Comparison of ENCODE assay signal across 8 cellular contexts in the genomic region with DNA sequence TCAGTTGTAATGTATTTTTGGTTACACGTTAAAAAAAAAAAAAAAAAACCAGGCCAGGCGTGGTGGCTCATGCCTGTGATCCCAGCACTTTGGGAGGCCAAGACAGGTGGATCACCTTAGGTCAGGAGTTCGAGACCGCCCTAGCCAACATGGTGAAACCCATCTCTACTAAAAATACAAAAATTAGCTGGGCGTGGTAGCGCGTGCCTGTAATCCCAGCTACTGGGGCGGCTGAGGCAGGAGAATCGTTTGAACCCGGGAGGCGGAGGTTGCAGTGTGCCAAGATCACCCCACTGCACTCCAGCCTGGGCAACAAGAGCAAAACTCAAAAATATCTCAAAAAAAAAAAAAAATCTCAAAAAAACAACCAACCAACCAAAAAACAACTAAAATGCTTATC. TPM values are rescaled to one million over a fixed set of nuclear protein-coding genes. Genes with fewer than 3 reads are reported as not detected.
A peak's percentile ranks its signal among the peaks of the same experiment; 100 is the strongest.
DNase-seq lines count a peak whose midpoint lies in the region; FAIRE-seq and TF ChIP-seq lines count a peak whose summit lies in the region.
"Not testable (repeated sequence)": the region's sequence is repeated elsewhere in the genome, so short reads cannot be mapped to it uniquely, and the experiment has no call there.

No MANE protein-coding gene starts in this region.

- H3K4me2 ChIP-seq in BLaER1 treated with 17β-estradiol and CSF1 and Interleukin-3, amounts not matched to agents 10 nM and 100 nM: peak overlapping the region; percentile 74 to 93 (median 89)
- H3K4me2 ChIP-seq in endothelial cell of umbilical vein (ENCODE audit: insufficient read depth, low read length) (peak overlapping the region; percentile 87), keratinocyte (ENCODE audit: control insufficient read depth, extremely low read depth, insufficient read depth, low read depth, low read length) (peak overlapping the region; percentile 82), osteoblast (ENCODE audit: insufficient read depth, low read length) (peak overlapping the region; percentile 78)

- dilution Hi-C loops in endothelial cell of umbilical vein (cut with MboI; ENCODE audit: extremely low pct_ligation_motif_present, low sequenced_read_pairs); keratinocyte (cut with MboI; ENCODE audit: extremely low pct_ligation_motif_present, low sequenced_read_pairs): not testable (repeated sequence)

- peaks cover 78% of the 10 kb centered on the region for H3K79me2 ChIP-seq in endothelial cell of umbilical vein (ENCODE audit: control insufficient read depth, insufficient read depth, low read length)
- H3K79me2 ChIP-seq in keratinocyte (ENCODE audit: control insufficient read depth, insufficient read depth, low read length): peaks cover 78% of the 10 kb centered on the region
- H3K79me2 ChIP-seq in osteoblast (ENCODE audit: insufficient read depth, low read length): peaks cover 81% of the 10 kb centered on the region

- not testable (repeated sequence) for FAIRE-seq in endothelial cell of umbilical vein (lab: Jason Lieb, UNC); keratinocyte (lab: Jason Lieb, UNC)

- 0 out of 22 replicates have a peak overlapping the region, but pooled peaks of 1 of the 11 experiments have one; percentile 27 for H3K27ac ChIP-seq in BLaER1 treated with 17β-estradiol and CSF1 and Interleukin-3, amounts not matched to agents 10 nM and 100 nM
- H3K27ac ChIP-seq in HUES64 (ENCODE audit: low read depth, low read length); endothelial cell of umbilical vein (ENCODE audit: insufficient read depth, low read depth, low read length): not testable (repeated sequence)
- peak overlapping the region; percentile 98 to 100 for H3K27ac ChIP-seq in ascending aorta
- peak overlapping the region; percentile 78 for H3K27ac ChIP-seq in keratinocyte (ENCODE audit: control insufficient read depth, insufficient read depth, low read length)
- H3K27ac ChIP-seq in osteoblast (ENCODE audit: low read depth, low read length): peak overlapping the region; percentile 70
- peak overlapping the region; percentile 1 for H3K27ac ChIP-seq in stomach smooth muscle (ENCODE audit: low read length)

- TF ChIP-seq CTCF in WI38 (IDR thresholded peaks at IDR 0.05; ENCODE audit: low read depth, low read length); ascending aorta (IDR thresholded peaks at IDR 0.05); endothelial cell of umbilical vein (IDR thresholded peaks at IDR 0.05; ENCODE audit: extremely low read depth in 1 of 2, insufficient read depth in 1 of 2, low read depth in 1 of 2, low read length in 2 of 2); keratinocyte (optimal IDR thresholded peaks at IDR 0.05 in 1 of 3, IDR thresholded peaks at IDR 0.05 in 1 of 3, conservative IDR thresholded peaks at IDR 0.05 in 1 of 3; ENCODE audit: extremely low read depth in 1 of 3, insufficient read depth in 2 of 3, low read length in 3 of 3); osteoblast (IDR thresholded peaks at IDR 0.05; ENCODE audit: extremely low read depth, low read depth, low read length): not testable (repeated sequence)

- H4K20me1 ChIP-seq in BLaER1 treated with 17β-estradiol and CSF1 and Interleukin-3, amounts not matched to agents 10 nM and 100 nM: peaks cover 70 to 74% (median 72%) of the 10 kb centered on the region in 11 experiments
- H4K20me1 ChIP-seq in endothelial cell of umbilical vein (replicated peaks; ENCODE audit: control insufficient read depth, extremely low read depth, insufficient read depth, low read length) (peaks cover 14% of the 10 kb centered on the region), keratinocyte (ENCODE audit: control insufficient read depth, extremely low read depth, insufficient read depth, low read length) (peaks cover 60% of the 10 kb centered on the region), osteoblast (ENCODE audit: insufficient read depth, low read length) (peaks cover 53% of the 10 kb centered on the region)

- H3K9me1 ChIP-seq in endothelial cell of umbilical vein (replicated peaks; ENCODE audit: control insufficient read depth, extremely low read depth, insufficient read depth, low read length); keratinocyte (ENCODE audit: control insufficient read depth, extremely low read depth, insufficient read depth, low read length): not testable (repeated sequence)

- not testable (repeated sequence) for TF ChIP-seq POLR2A in endothelial cell of umbilical vein (IDR thresholded peaks at IDR 0.05; ENCODE audit: low read depth, low read length)

- DNase-seq in ascending aorta (ENCODE audit: low spot score in 2 of 2); endothelial cell of umbilical vein (ENCODE audit: low read depth, low spot score); keratinocyte (ENCODE audit: low read depth, low spot score); osteoblast (ENCODE audit: insufficient read length, low spot score, missing footprints): not testable (repeated sequence)

- H3K27me3 ChIP-seq in BLaER1 treated with 17β-estradiol and CSF1 and Interleukin-3, amounts not matched to agents 10 nM and 100 nM; HUES64 (ENCODE audit: insufficient read depth, low read length); ascending aorta; endothelial cell of umbilical vein (ENCODE audit: control insufficient read depth in 2 of 2, insufficient read depth in 2 of 2, low read length in 2 of 2); keratinocyte (ENCODE audit: control insufficient read depth, extremely low read depth, insufficient read depth, low read length); osteoblast (ENCODE audit: insufficient read depth, low read length); stomach smooth muscle (ENCODE audit: control insufficient read depth in 1 of 2, insufficient read depth in 2 of 2, low read length in 2 of 2): not testable (repeated sequence)

- H3K36me3 ChIP-seq in BLaER1 treated with 17β-estradiol and CSF1 and Interleukin-3, amounts not matched to agents 10 nM and 100 nM: peaks cover 13 to 47% (median 26%) of the 10 kb centered on the region in 11 experiments; a peak in 21 of 22 replicates
- H3K36me3 ChIP-seq in HUES64 (ENCODE audit: insufficient read depth, low read length) (peaks cover 11% of the 10 kb centered on the region), keratinocyte (ENCODE audit: control insufficient read depth in 2 of 2, extremely low read depth in 1 of 2, insufficient read depth in 2 of 2, low read length in 2 of 2) (peaks cover 1 to 11% of the 10 kb centered on the region in 2 experiments)
- H3K36me3 ChIP-seq in ascending aorta; endothelial cell of umbilical vein (ENCODE audit: control insufficient read depth in 2 of 2, extremely low read depth in 1 of 2, insufficient read depth in 2 of 2, low read length in 2 of 2); osteoblast (ENCODE audit: insufficient read depth, low read length); stomach smooth muscle (ENCODE audit: control insufficient read depth in 2 of 2, insufficient read depth in 2 of 2, low read length in 2 of 2): not testable (repeated sequence)

- not testable (repeated sequence) for H3K9me3 ChIP-seq in BLaER1 treated with 17β-estradiol and CSF1 and Interleukin-3, amounts not matched to agents 10 nM and 100 nM (replicated peaks in 1 of 11); HUES64 (ENCODE audit: insufficient read depth, low read depth, low read length); ascending aorta; endothelial cell of umbilical vein (replicated peaks; ENCODE audit: control insufficient read depth, insufficient read depth, low read length); keratinocyte (ENCODE audit: control insufficient read depth, low read depth, low read length); osteoblast (ENCODE audit: low read depth, low read length); stomach smooth muscle (ENCODE audit: control insufficient read depth in 2 of 2, low read length in 2 of 2)

- CTCF ChIA-PET in endothelial cell of umbilical vein (lab: Charles Lee): interaction anchor here (1.3 kb wide), 1 partner anchor 191 kb away, joined by 3 read pairs; no protein-coding TSS in a partner anchor

- WGBS in HUES64: 68% methylated on average over 11 of the region's 11 CpGs

- H3K4me1 ChIP-seq in BLaER1 treated with 17β-estradiol and CSF1 and Interleukin-3, amounts not matched to agents 10 nM and 100 nM: peaks cover 34 to 69% (median 52%) of the 10 kb centered on the region in 10 experiments
- H3K4me1 ChIP-seq in HUES64 (ENCODE audit: insufficient read depth, low read length): peaks cover 53% of the 10 kb centered on the region
- H3K4me1 ChIP-seq in ascending aorta: peaks cover 0 to 36% of the 10 kb centered on the region in 2 donors
- H3K4me1 ChIP-seq in endothelial cell of umbilical vein (ENCODE audit: control insufficient read depth, extremely low read depth, insufficient read depth, low read length): peaks cover 51% of the 10 kb centered on the region
- H3K4me1 ChIP-seq in keratinocyte (ENCODE audit: control insufficient read depth, extremely low read depth, insufficient read depth, low read length): peaks cover 46% of the 10 kb centered on the region
- H3K4me1 ChIP-seq in osteoblast (ENCODE audit: insufficient read depth, low read length): peaks cover 38% of the 10 kb centered on the region
- H3K4me1 ChIP-seq in stomach smooth muscle (ENCODE audit: control insufficient read depth, insufficient read depth, low read length): peaks cover 14% of the 10 kb centered on the region

- H2AFZ ChIP-seq in endothelial cell of umbilical vein (ENCODE audit: low read depth, low read length); keratinocyte (ENCODE audit: control insufficient read depth, low read length); osteoblast (ENCODE audit: low read length): not testable (repeated sequence)

- H3K4me3 ChIP-seq in BLaER1 treated with 17β-estradiol and CSF1 and Interleukin-3, amounts not matched to agents 10 nM and 100 nM: peak overlapping the region; percentile 68 to 97 (median 88); a peak in 15 of 20 replicates
- H3K4me3 ChIP-seq in HUES64 (ENCODE audit: low read length) (peak overlapping the region; percentile 85), WI38 (ENCODE audit: low read depth, low read length) (peak overlapping the region; percentile 70), ascending aorta (peak overlapping the region; percentile 79 to 98), endothelial cell of umbilical vein (replicated peaks in 1 of 3; ENCODE audit: insufficient read depth in 1 of 3, low read depth in 1 of 3, low read length in 3 of 3) (peak overlapping the region; percentile 80 to 98 (median 81)), keratinocyte (ENCODE audit: control insufficient read depth in 2 of 3, extremely low read depth in 1 of 3, insufficient read depth in 2 of 3, low read depth in 1 of 3, low read length in 3 of 3) (peak overlapping the region; percentile 84 to 97 (median 92)), osteoblast (ENCODE audit: insufficient read depth, low read length) (peak overlapping the region; percentile 95), stomach smooth muscle (ENCODE audit: low read length in 2 of 2) (peak overlapping the region; percentile 77 to 94)

- intact Hi-C loops in ascending aorta (cut with DNase I): not testable (repeated sequence)
- intact Hi-C loops in endothelial cell of umbilical vein (cut with micrococcal nuclease): loop anchor here (5.0 kb wide), 1 partner anchor 294 kb away; a partner anchor contains a TSS

- POLR2A ChIA-PET in endothelial cell of umbilical vein (lab: Charles Lee): not testable (repeated sequence)

- peak overlapping the region in 5 of 11 experiments; percentile 11 to 99 (median 98); a peak in 6 of 22 replicates for H3K9ac ChIP-seq in BLaER1 treated with 17β-estradiol and CSF1 and Interleukin-3, amounts not matched to agents 10 nM and 100 nM
- not testable (repeated sequence) for H3K9ac ChIP-seq in HUES64 (ENCODE audit: low read depth, low read length)
- peak overlapping the region; percentile 88 for H3K9ac ChIP-seq in endothelial cell of umbilical vein (replicated peaks; ENCODE audit: extremely low read depth, insufficient read depth, low read length)
- peak overlapping the region; percentile 44 for H3K9ac ChIP-seq in keratinocyte (ENCODE audit: control insufficient read depth, extremely low read depth, insufficient read depth, low read length)
- H3K9ac ChIP-seq in stomach smooth muscle (ENCODE audit: low read length in 2 of 2): peak overlapping the region; percentile 84 to 89

- not testable (repeated sequence) for BruUV-seq in endothelial cell of umbilical vein (replicated peaks; lab: Mats Ljungman, UMichigan)

RNA-seq across cellular contexts. Expression of a gene that starts 2.8 kb away (rescaled TPM):
- polyA plus RNA-seq in HUES64 (2013, experiment 1 of 2): 61.4 TPM
- 71.4 TPM for polyA plus RNA-seq in HUES64 (2013, experiment 2 of 2)
- total RNA-seq in ascending aorta: 78.1 TPM
- total RNA-seq in endothelial cell of umbilical vein: 152 and 159 TPM in 2 replicates
- 17.4 and 24.7 TPM in 2 replicates for polyA plus RNA-seq in endothelial cell of umbilical vein
- polyA plus RNA-seq in endothelial cell of umbilical vein (2011; cell fraction: cytosol; rRNA removed): 39.3 and 42.0 TPM in 2 replicates
- 35.2 and 45.5 TPM in 2 replicates for polyA plus RNA-seq in endothelial cell of umbilical vein (2011; cell fraction: nucleus; rRNA removed)
- 106 and 121 TPM in 2 replicates for polyA plus RNA-seq in endothelial cell of umbilical vein (2012)
- 47.4 and 50.2 TPM in 2 replicates for polyA minus RNA-seq in endothelial cell of umbilical vein
- polyA minus RNA-seq in endothelial cell of umbilical vein (2011; cell fraction: cytosol; rRNA and poly(A)+ RNA removed): 39.3 TPM
- polyA minus RNA-seq in endothelial cell of umbilical vein (2011; cell fraction: nucleus; rRNA and poly(A)+ RNA removed): 40.8 and 49.1 TPM in 2 replicates
- polyA plus RNA-seq in keratinocyte: 50.5 to 82.1 TPM (median 61.9 TPM) in 3 replicates
- polyA plus RNA-seq in keratinocyte (2011; ENCODE audit: low read depth): 530 TPM
- polyA plus RNA-seq in keratinocyte (2011; cell fraction: cytosol; rRNA removed): 53.0 and 78.8 TPM in 2 replicates
- polyA plus RNA-seq in keratinocyte (2011; cell fraction: nucleus; rRNA removed): 49.7 and 76.4 TPM in 2 replicates
- 78.7 and 85.6 TPM in 2 replicates for polyA plus RNA-seq in keratinocyte (2012; ENCODE audit: low replicate concordance)
- 14.3 to 90.5 TPM (median 37.5 TPM) in 3 replicates for polyA minus RNA-seq in keratinocyte
- 72.5 TPM for polyA minus RNA-seq in keratinocyte (2011; cell fraction: cytosol; rRNA and poly(A)+ RNA removed)
- polyA minus RNA-seq in keratinocyte (2011; cell fraction: nucleus; rRNA and poly(A)+ RNA removed): 44.1 and 97.3 TPM in 2 replicates
- total RNA-seq in osteoblast: 110 and 128 TPM in 2 replicates
